ENCODE assay signal across 16 cellular contexts in genomic region chr4:155402941-155403340, GRCh38.
"Had no signal": no experiment of that assay in that cellular context is flagged by ENCODE, and none has a peak within 500 bp of the region (broad histone marks: within the 10 kb centered on the region; RNA-seq: fewer than 3 reads in every experiment).

No MANE protein-coding gene starts in this region.

- DNase-seq: activated B cell treated with CpG ODN at 0.5 μM for 24 hours; activated CD4-positive, alpha-beta T cell treated with anti-CD3 and anti-CD28 coated beads for 48 hours; activated CD8-positive, alpha-beta memory T cell treated with anti-CD3 and anti-CD28 coated beads, Interleukin-2, amount 50 U/mL, for 4 hours; activated CD8-positive, alpha-beta T cell treated with anti-CD3 and anti-CD28 coated beads, Interleukin-2, amount 10 ng/mL, durations not matched to agents 7 days and 5 days; activated naive CD8-positive, alpha-beta T cell treated with anti-CD3 and anti-CD28 coated beads for 36 hours; activated T-cell treated with anti-CD3 and anti-CD28 coated beads, Interleukin-2, amount 50 U/mL, for 48 hours; anterior cingulate cortex; brain microvascular endothelial cell; cerebellar nuclear complex; effector memory CD4-positive, alpha-beta T cell; heart right ventricle; islet precursor cell; left ventricle myocardium superior; sigmoid colon; spleen; T-helper 17 cell had no signal
